8 cellular contexts compared by ENCODE assay signal in the genomic region with DNA sequence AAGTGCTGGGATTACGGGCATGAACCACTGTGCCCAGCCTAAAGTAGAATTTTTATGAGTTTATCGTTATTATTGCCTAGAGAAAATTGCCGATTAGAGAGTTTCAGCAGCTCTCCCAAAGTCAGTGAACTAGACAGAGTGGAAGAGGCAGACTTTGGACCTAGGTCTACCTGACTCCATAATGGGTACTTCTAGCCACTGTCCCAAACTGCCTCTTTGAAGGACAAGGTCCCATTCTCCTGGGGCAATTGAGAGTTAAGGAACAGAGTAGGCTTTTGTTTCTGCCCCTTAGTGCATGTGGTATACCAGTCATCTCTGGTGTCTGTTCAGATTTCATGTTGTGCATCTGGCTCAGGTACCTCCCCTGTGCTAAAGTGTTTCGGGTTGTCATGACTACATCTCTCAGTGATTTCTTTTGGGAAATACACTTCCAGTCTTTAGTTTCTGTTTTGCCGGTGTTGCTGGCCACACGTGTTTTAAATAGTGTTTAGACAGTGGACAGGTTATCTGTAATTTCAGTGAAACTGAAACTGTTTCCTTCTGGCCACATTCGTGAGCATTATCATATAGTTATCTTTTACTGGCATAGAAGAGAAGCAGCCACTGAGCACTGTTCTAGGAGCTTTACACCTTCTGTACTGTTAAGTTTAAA. TPM values are rescaled to one million over a fixed set of nuclear protein-coding genes. Genes with fewer than 3 reads are reported as not detected.
A peak's percentile ranks its signal among the peaks of the same experiment; 100 is the strongest.
DNase-seq lines count a peak whose midpoint lies in the region; ATAC-seq and TF ChIP-seq lines count a peak whose summit lies in the region.

No MANE protein-coding gene starts in this region.

- H3K4me3 Mint-ChIP-seq in CD4-positive, alpha-beta memory T cell, result peak overlapping the region in 2 of 8 donors; percentile 6 to 44

- CTCF ChIA-PET in CD4-positive, alpha-beta memory T cell (lab: Charles Lee; ENCODE audit: partially characterized antibody), result no interaction called here

- POLR2A ChIA-PET in CD4-positive, alpha-beta memory T cell (lab: Charles Lee; ENCODE audit: partially characterized antibody), result no interaction called here

- no peaks in the 10 kb centered on the region for H3K27me3 Mint-ChIP-seq in CD4-positive, alpha-beta memory T cell

- H3K36me3 ChIP-seq in CD4-positive, alpha-beta memory T cell (ENCODE audit: insufficient read depth, low read length), result no peaks in the 10 kb centered on the region

- H3K4me1 ChIP-seq in CD4-positive, alpha-beta memory T cell (ENCODE audit: insufficient read depth, low read length), result no peaks in the 10 kb centered on the region

- intact Hi-C loops in posterior cingulate gyrus (cut with DNase I), result no loop called here
- intact Hi-C loops in CD4-positive, alpha-beta memory T cell (cut with micrococcal nuclease), result no loop called here

- H3K9me3 Mint-ChIP-seq in CD4-positive, alpha-beta memory T cell, result peaks cover 0 to 2% (median 0%) of the 10 kb centered on the region in 8 donors

- peak overlapping the region in 1 of 7 donors; percentile 23 for H3K27ac Mint-ChIP-seq in CD4-positive, alpha-beta memory T cell

- no peaks in the 10 kb centered on the region for H3K27me3 ChIP-seq in CD4-positive, alpha-beta memory T cell (ENCODE audit: insufficient read depth, low read length)

- no peak for TF ChIP-seq POLR2A in erythroblast (IDR thresholded peaks at IDR 0.05; ENCODE audit: low read length)

- ATAC-seq in GM21360 (IDR thresholded peaks at IDR 0.05; ENCODE audit: unreplicated experiment) (peak; percentile 96), HG03558 (IDR thresholded peaks at IDR 0.05; ENCODE audit: extremely low read depth, unreplicated experiment) (peak; percentile 88)

- no peak overlapping the region for H3K27ac ChIP-seq in CD4-positive, alpha-beta memory T cell (ENCODE audit: low read depth, low read length)

- peak overlapping the region; percentile 14; the same call in 1 of the 2 replicates for H3K4me3 ChIP-seq in GM08714 (ENCODE audit: low read length)
- no peak overlapping the region for H3K4me3 ChIP-seq in CD4-positive, alpha-beta memory T cell (ENCODE audit: low read length in 2 of 2)

- H3K9me3 ChIP-seq in CD4-positive, alpha-beta memory T cell (ENCODE audit: control insufficient read depth in 1 of 2, low read length in 2 of 2), result no peaks in the 10 kb centered on the region

- peaks cover 2 to 5% (median 3%) of the 10 kb centered on the region in 4 donors for H3K4me1 Mint-ChIP-seq in CD4-positive, alpha-beta memory T cell

- DNase-seq in erythroblast (lab: John Stamatoyannopoulos, UW) (peak; percentile 9 to 15), foreskin melanocyte (no peak), posterior cingulate gyrus (no peak)
- DNase-seq in activated CD4-positive, alpha-beta T cell treated with anti-CD3 and anti-CD28 coated beads for 1 hour, result no peak
- no peak for DNase-seq in CD4-positive, alpha-beta memory T cell

- no peaks in the 10 kb centered on the region for H3K36me3 Mint-ChIP-seq in CD4-positive, alpha-beta memory T cell

RNA-seq across cellular contexts. Expression of gene TMEM236, which starts 4.7 kb away (rescaled TPM):
- under 1 TPM; 0.17 TPM for total RNA-seq in CD4-positive, alpha-beta memory T cell
- polyA plus RNA-seq in CD4-positive, alpha-beta memory T cell, result under 1 TPM in 1 of 2 donors, not detected in 1; 0.03 TPM

RNA-seq across cellular contexts. Expression of gene MRC1, which starts 52.5 kb away (rescaled TPM):
- 1 to 10 TPM; 1.9 to 2.3 TPM for total RNA-seq in CD4-positive, alpha-beta memory T cell
- under 1 TPM in 1 of 2 donors, not detected in 1; 0.07 TPM for polyA plus RNA-seq in CD4-positive, alpha-beta memory T cell

Comparison
In these comparisons a context has a peak if more than half of its experiments do, and no peak if none do; other contexts are left out.
1. DNase-seq: peak in erythroblast (2 of 2); none in foreskin melanocyte (single experiment), posterior cingulate gyrus (0 of 10), activated CD4-positive, alpha-beta T cell treated with anti-CD3 and anti-CD28 coated beads for 1 hour (single experiment) and CD4-positive, alpha-beta memory T cell (0 of 5).